20 cellular contexts compared by ENCODE assay signal in the genomic region with DNA sequence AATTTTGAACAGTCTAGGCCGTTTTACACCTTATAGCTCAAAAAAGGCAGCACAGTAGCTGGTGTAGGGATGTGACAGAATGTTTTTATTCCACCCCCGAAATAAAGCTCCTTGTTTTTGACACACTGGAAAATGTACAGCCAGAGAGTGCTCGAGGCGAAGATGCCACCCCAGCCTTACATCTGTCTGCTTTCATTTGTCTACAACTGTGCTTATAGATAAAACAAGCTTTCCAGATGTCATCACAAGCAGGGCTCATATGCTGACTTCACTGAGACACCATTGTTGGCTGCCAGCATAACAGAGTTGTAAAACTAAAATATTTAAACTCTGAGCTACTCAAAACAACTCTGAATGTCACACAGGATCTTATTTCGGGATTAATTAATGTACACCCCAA.
"Had no signal": no experiment of that assay in that cellular context is flagged by ENCODE, and none has a peak within 500 bp of the region (broad histone marks: within the 10 kb centered on the region; RNA-seq: fewer than 3 reads in every experiment).

No MANE protein-coding gene starts in this region.

- H3K36me3 Mint-ChIP-seq: activated naive CD8-positive, alpha-beta T cell; memory B cell; naive thymus-derived CD8-positive, alpha-beta T cell had no signal

- H3K27ac Mint-ChIP-seq: activated naive CD8-positive, alpha-beta T cell; memory B cell; naive thymus-derived CD8-positive, alpha-beta T cell had no signal

- H3K9me3 ChIP-seq: esophagus muscularis mucosa, tibial artery, vagina had no signal

- DNase-seq: activated CD4-positive, alpha-beta T cell treated with anti-CD3 and anti-CD28 coated beads, Interleukin-2, amount 50 U/mL, for 4 hours; activated gamma-delta T cell; amniotic stem cell; dermis blood vessel endothelial cell; effector memory CD4-positive, alpha-beta T cell; naive thymus-derived CD8-positive, alpha-beta T cell; nucleus accumbens; posterior cingulate gyrus; retina; stimulated activated CD4-positive, alpha-beta T cell treated with anti-CD3 and anti-CD28 coated beads, Interleukin-12 subunit alpha, Interleukin-12 subunit beta, amount 100 ng/mL, for 4 hours; stimulated activated CD4-positive, alpha-beta T cell treated with anti-CD3 and anti-CD28 coated beads, Interleukin-1b, Interleukin-23, amount 100 ng/mL, for 48 hours; stimulated activated CD8-positive, alpha-beta memory T cell treated with anti-CD3 and anti-CD28 coated beads, Interleukin-4, amount 100 ng/mL, for 48 hours; stimulated activated naive CD4-positive, alpha-beta T cell treated with Interleukin-2 at 50 U/mL for 16 hours; tibial artery; WERI-Rb-1 had no signal

- ATAC-seq: naive thymus-derived CD8-positive, alpha-beta T cell had no signal

- H3K4me3 ChIP-seq: cardiac muscle cell, esophagus muscularis mucosa, tibial artery, vagina had no signal

- H3K4me3 Mint-ChIP-seq: activated naive CD8-positive, alpha-beta T cell; memory B cell; naive thymus-derived CD8-positive, alpha-beta T cell had no signal

- H3K36me3 ChIP-seq: cardiac muscle cell, esophagus muscularis mucosa, tibial artery, vagina, WERI-Rb-1 had no signal

- H3K27me3 ChIP-seq: cardiac muscle cell, esophagus muscularis mucosa, tibial artery, vagina had no signal

- H3K27ac ChIP-seq: cardiac muscle cell, esophagus muscularis mucosa, tibial artery, vagina, WERI-Rb-1 had no signal

- H3K4me1 ChIP-seq: tibial artery had no signal

- H3K9me3 Mint-ChIP-seq: memory B cell had no signal

- H3K27me3 Mint-ChIP-seq: activated naive CD8-positive, alpha-beta T cell; memory B cell had no signal

- H3K4me1 Mint-ChIP-seq: memory B cell; naive thymus-derived CD8-positive, alpha-beta T cell had no signal
